8 cellular contexts compared by ENCODE assay signal in genomic region chr2:65129613-65130439, GRCh38. TPM values are rescaled to one million over a fixed set of nuclear protein-coding genes. Genes with fewer than 3 reads are reported as not detected.
DNase-seq lines count a peak whose midpoint lies in the region; ATAC-seq and TF ChIP-seq lines count a peak whose summit lies in the region.

Gene RAB1A (minus strand): TSS chr2:65130106. CDS start chr2:65129915, 191 bp downstream.

- H3K9me2 ChIP-seq in PC-3 (replicated peaks; ENCODE audit: low read length), result no peaks in the 10 kb centered on the region

- peak within 1 kb of the TSS; percentile 78 for H3K27ac ChIP-seq in PC-3 (ENCODE audit: low read length)
- H3K27ac ChIP-seq in epithelial cell of prostate, result peak within 1 kb of the TSS; percentile 91

- BruUV-seq in PC-3 (replicated peaks; lab: Mats Ljungman, UMichigan), result no TSS peak

- H3K9me3 ChIP-seq in PC-3 (ENCODE audit: low read length), result no peaks in the 10 kb centered on the region

- peak; percentile 96 for ATAC-seq in GM21619 (IDR thresholded peaks at IDR 0.05; ENCODE audit: unreplicated experiment)
- ATAC-seq in PC-3, result peak; percentile 97

- no peaks in the 10 kb centered on the region for H3K27me3 ChIP-seq in PC-3 (ENCODE audit: low read length)

- H3K9ac ChIP-seq in PC-3 (ENCODE audit: low read length), result peak within 1 kb of the TSS; percentile 99

- peaks cover 45% of the 10 kb centered on the region for H4K20me1 ChIP-seq in PC-3 (ENCODE audit: low read length)

- H3K36me3 ChIP-seq in PC-3 (ENCODE audit: low read depth, low read length), result no peaks in the 10 kb centered on the region

- DNase-seq in DMS53 treated with DMSO at 0.1 percent for 48 hours (lab: John Stamatoyannopoulos, UW; ENCODE audit: unreplicated experiment), result peak; percentile 98
- DNase-seq in Jurkat, Clone E6-1 (ENCODE audit: low read depth, low spot score), result peak; percentile 98
- peak; percentile 99 for DNase-seq in PC-3
- peak; percentile 98 for DNase-seq in activated T-cell treated with anti-CD3 and anti-CD28 coated beads for 48 hours (ENCODE audit: low read depth)
- peak; percentile 99 for DNase-seq in epithelial cell of prostate (ENCODE audit: low read depth, low spot score)
- DNase-seq in mucosa of gallbladder (ENCODE audit: low spot score), result peak; percentile 99
- peak; percentile 97 to 99 for DNase-seq in stimulated activated CD8-positive, alpha-beta memory T cell treated with anti-CD3 and anti-CD28 coated beads, Interleukin-4, amount 100 ng/mL, for 4 hours (ENCODE audit: low read depth in 2 of 2, low spot score in 1 of 2)

- peaks cover 51% of the 10 kb centered on the region for H3K79me2 ChIP-seq in PC-3 (ENCODE audit: low read length)

- CTCF ChIA-PET in PC-3 (lab: Charles Lee), result interaction anchor here (0.6 to 1.4 kb wide), 10 partner anchors 8 to 379 kb away, joined by 3 to 11 read pairs (median 4); no protein-coding TSS in a partner anchor

- intact Hi-C loops in PC-3 (cut with micrococcal nuclease), result loop anchor here (1.0 to 2.0 kb wide), 4 partner anchors 39 to 97 kb away; partner anchors contain the start of gene ACTR2

- TF ChIP-seq CTCF in PC-3 (conservative IDR thresholded peaks at IDR 0.05; ENCODE audit: low read depth, low read length), result peak; percentile 15; the same call in 1 of the 2 replicates

- H3F3A ChIP-seq in PC-3 (ENCODE audit: low read length, unreplicated experiment), result no peaks in the 10 kb centered on the region

- peaks cover 19% of the 10 kb centered on the region for H3K4me1 ChIP-seq in PC-3 (ENCODE audit: insufficient read depth, low read length)

- peak within 1 kb of the TSS; percentile 98 for H3K4me3 ChIP-seq in Jurkat, Clone E6-1 (ENCODE audit: low read length)
- H3K4me3 ChIP-seq in PC-3 (ENCODE audit: low read length), result peak within 1 kb of the TSS; percentile 100

- POLR2A ChIA-PET in PC-3 (lab: Charles Lee; ENCODE audit: unreplicated experiment), result interaction anchor here (0.5 to 1.2 kb wide), 9 partner anchors 24 to 988 kb away, joined by 4 to 17 read pairs (median 6); partner anchors contain the start of gene ACTR2

- H3K4me2 ChIP-seq in PC-3 (ENCODE audit: low read length), result peak within 1 kb of the TSS; percentile 91

- peak within 1 kb of the TSS; percentile 96 for H2AFZ ChIP-seq in PC-3 (ENCODE audit: low read length)

RNA-seq across cellular contexts. Expression of gene RAB1A, which starts in this region (rescaled TPM):
- polyA plus RNA-seq in Jurkat, Clone E6-1 (2012; ENCODE audit: insufficient read depth, insufficient read length), result 83.7 TPM
- 96.9 and 97.3 TPM in 2 replicates for total RNA-seq in PC-3 (2014; rRNA removed)
- total RNA-seq in mucosa of gallbladder, result 139 TPM

Comparison
In these comparisons a context has a peak if more than half of its experiments do, and no peak if none do; other contexts are left out.
1. Peak in every context shown above with its lines: DNase-seq, ATAC-seq, H3K4me3 ChIP-seq and H3K27ac ChIP-seq.